In genomic region chr10:6802762-6803428, GRCh38 we compare ENCODE assay signal across 31 cellular contexts.
"Had no signal": no experiment of that assay in that cellular context is flagged by ENCODE, and none has a peak within 500 bp of the region (broad histone marks: within the 10 kb centered on the region; RNA-seq: fewer than 3 reads in every experiment).

No MANE protein-coding gene starts in this region.

- H3K9me3 Mint-ChIP-seq: activated CD4-positive, alpha-beta memory T cell treated with anti-CD3 and anti-CD28 coated beads, Interleukin-2, amount 10 ng/mL, durations not matched to agents 7 days and 5 days; activated CD4-positive, alpha-beta T cell treated with anti-CD3 and anti-CD28 coated beads, Interleukin-2, amount 10 ng/mL, durations not matched to agents 24 days and 14 days; activated T-cell treated with anti-CD3 and anti-CD28 coated beads, Interleukin-2, amount 50 U/mL, for 4 hours; activated T-helper 17 cell treated with anti-CD3 and anti-CD28 coated beads, Interleukin-2, amount 50 U/mL, for 72 hours; stimulated activated effector memory CD8-positive, alpha-beta T cell treated with anti-CD3 and anti-CD28 coated beads, Interleukin-12 subunit alpha, Interleukin-12 subunit beta, amount 100 ng/mL, for 72 hours; stimulated activated naive CD8-positive, alpha-beta T cell treated with anti-CD3 and anti-CD28 coated beads, Interleukin-15, Interleukin-2, amounts not matched to agents 100 ng/mL and 50 ng/mL, for 24 hours; T-helper 2 cell treated with Interferon-gamma antibody and Interleukin-4, amounts not matched to agents 5 μg/mL and 100 μg/mL, for 36 hours had no signal

- H3K27ac ChIP-seq: heart left ventricle, left lung, lower lobe of right lung, pancreas, prostate gland, skin epidermis, thoracic aorta, uterus had no signal

- H3K27ac Mint-ChIP-seq: activated CD4-positive, alpha-beta memory T cell treated with anti-CD3 and anti-CD28 coated beads, Interleukin-2, amount 10 ng/mL, durations not matched to agents 7 days and 5 days; activated CD4-positive, alpha-beta T cell treated with anti-CD3 and anti-CD28 coated beads, Interleukin-2, amount 10 ng/mL, durations not matched to agents 24 days and 14 days; activated T-helper 17 cell treated with anti-CD3 and anti-CD28 coated beads, Interleukin-2, amount 50 U/mL, for 72 hours; naive thymus-derived CD8-positive, alpha-beta T cell; stimulated activated effector memory CD8-positive, alpha-beta T cell treated with anti-CD3 and anti-CD28 coated beads, Interleukin-12 subunit alpha, Interleukin-12 subunit beta, amount 100 ng/mL, for 72 hours; stimulated activated naive CD8-positive, alpha-beta T cell treated with anti-CD3 and anti-CD28 coated beads, Interleukin-15, Interleukin-2, amounts not matched to agents 100 ng/mL and 50 ng/mL, for 24 hours; T-helper 2 cell treated with Interferon-gamma antibody and Interleukin-4, amounts not matched to agents 5 μg/mL and 100 μg/mL, for 36 hours had no signal

- DNase-seq: activated CD4-positive, alpha-beta memory T cell treated with anti-CD3 and anti-CD28 coated beads, Interleukin-2, amount 10 ng/mL, durations not matched to agents 7 days and 5 days; activated CD4-positive, alpha-beta T cell treated with anti-CD3 and anti-CD28 coated beads, Interleukin-2, amount 10 ng/mL, durations not matched to agents 24 days and 14 days; activated CD8-positive, alpha-beta memory T cell treated with anti-CD3 and anti-CD28 coated beads, Interleukin-2, amount 50 U/mL, for 48 hours; activated gamma-delta T cell treated with Interleukin-2 at 50 U/mL for 16 hours; activated naive CD4-positive, alpha-beta T cell treated with anti-CD3 and anti-CD28 coated beads, Interleukin-2, amount 50 U/mL, for 16 hours; activated T-cell treated with anti-CD3 and anti-CD28 coated beads, Interleukin-2, amount 50 U/mL, for 4 hours; amniotic stem cell; central memory CD4-positive, alpha-beta T cell; heart left ventricle; left lung; lower lobe of right lung; mesenchymal stem cell; naive thymus-derived CD8-positive, alpha-beta T cell; nucleus accumbens; pancreas; retina; stimulated activated CD4-positive, alpha-beta T cell treated with anti-CD3 and anti-CD28 coated beads, Interleukin-12 subunit alpha, Interleukin-12 subunit beta, amount 100 ng/mL, for 4 hours; stimulated activated CD4-positive, alpha-beta T cell treated with anti-CD3 and anti-CD28 coated beads, Interleukin-4, amount 100 ng/mL, for 24 hours; T-helper 1 cell; trophoblast cell; uterus had no signal

- H3K9me3 ChIP-seq: heart left ventricle, lower lobe of right lung, pancreas, prostate gland, thoracic aorta, uterus had no signal

- ATAC-seq: activated T-cell treated with anti-CD3 and anti-CD28 coated beads, Interleukin-2, amount 50 U/mL, for 4 hours; activated T-helper 17 cell treated with anti-CD3 and anti-CD28 coated beads, Interleukin-2, amount 50 U/mL, for 72 hours; heart left ventricle; left lung; lower lobe of right lung; naive thymus-derived CD8-positive, alpha-beta T cell; pancreas; sciatic nerve; stimulated activated effector memory CD8-positive, alpha-beta T cell treated with anti-CD3 and anti-CD28 coated beads, Interleukin-12 subunit alpha, Interleukin-12 subunit beta, amount 100 ng/mL, for 72 hours had no signal

- H3K4me1 ChIP-seq: heart left ventricle, left lung, lower lobe of right lung, pancreas, prostate gland, uterus had no signal

- H3K4me1 Mint-ChIP-seq: activated CD4-positive, alpha-beta memory T cell treated with anti-CD3 and anti-CD28 coated beads, Interleukin-2, amount 10 ng/mL, durations not matched to agents 7 days and 5 days; activated CD4-positive, alpha-beta T cell treated with anti-CD3 and anti-CD28 coated beads, Interleukin-2, amount 10 ng/mL, durations not matched to agents 24 days and 14 days; activated T-helper 17 cell treated with anti-CD3 and anti-CD28 coated beads, Interleukin-2, amount 50 U/mL, for 72 hours; neural crest cell; stimulated activated effector memory CD8-positive, alpha-beta T cell treated with anti-CD3 and anti-CD28 coated beads, Interleukin-12 subunit alpha, Interleukin-12 subunit beta, amount 100 ng/mL, for 72 hours had no signal

- H3K36me3 Mint-ChIP-seq: naive thymus-derived CD8-positive, alpha-beta T cell; stimulated activated effector memory CD8-positive, alpha-beta T cell treated with anti-CD3 and anti-CD28 coated beads, Interleukin-12 subunit alpha, Interleukin-12 subunit beta, amount 100 ng/mL, for 72 hours had no signal

- H3K4me3 Mint-ChIP-seq: activated CD4-positive, alpha-beta memory T cell treated with anti-CD3 and anti-CD28 coated beads, Interleukin-2, amount 10 ng/mL, durations not matched to agents 7 days and 5 days; activated CD4-positive, alpha-beta T cell treated with anti-CD3 and anti-CD28 coated beads, Interleukin-2, amount 10 ng/mL, durations not matched to agents 24 days and 14 days; activated T-cell treated with anti-CD3 and anti-CD28 coated beads, Interleukin-2, amount 50 U/mL, for 4 hours; activated T-helper 17 cell treated with anti-CD3 and anti-CD28 coated beads, Interleukin-2, amount 50 U/mL, for 72 hours; naive thymus-derived CD8-positive, alpha-beta T cell; neural crest cell; stimulated activated effector memory CD8-positive, alpha-beta T cell treated with anti-CD3 and anti-CD28 coated beads, Interleukin-12 subunit alpha, Interleukin-12 subunit beta, amount 100 ng/mL, for 72 hours; stimulated activated naive CD8-positive, alpha-beta T cell treated with anti-CD3 and anti-CD28 coated beads, Interleukin-15, Interleukin-2, amounts not matched to agents 100 ng/mL and 50 ng/mL, for 24 hours; T-helper 2 cell treated with Interferon-gamma antibody and Interleukin-4, amounts not matched to agents 5 μg/mL and 100 μg/mL, for 36 hours had no signal

- H3K27me3 ChIP-seq: heart left ventricle, left lung, pancreas, uterus had no signal

- H3K36me3 ChIP-seq: heart left ventricle, left lung, lower lobe of right lung, pancreas, prostate gland, thoracic aorta, uterus had no signal

- FAIRE-seq: endothelial cell of umbilical vein, pancreas had no signal

- H3K4me3 ChIP-seq: heart left ventricle, left lung, lower lobe of right lung, pancreas, prostate gland, skin epidermis, thoracic aorta, uterus had no signal
